Comparison of ENCODE assay signal across 1 cellular context in the genomic region with DNA sequence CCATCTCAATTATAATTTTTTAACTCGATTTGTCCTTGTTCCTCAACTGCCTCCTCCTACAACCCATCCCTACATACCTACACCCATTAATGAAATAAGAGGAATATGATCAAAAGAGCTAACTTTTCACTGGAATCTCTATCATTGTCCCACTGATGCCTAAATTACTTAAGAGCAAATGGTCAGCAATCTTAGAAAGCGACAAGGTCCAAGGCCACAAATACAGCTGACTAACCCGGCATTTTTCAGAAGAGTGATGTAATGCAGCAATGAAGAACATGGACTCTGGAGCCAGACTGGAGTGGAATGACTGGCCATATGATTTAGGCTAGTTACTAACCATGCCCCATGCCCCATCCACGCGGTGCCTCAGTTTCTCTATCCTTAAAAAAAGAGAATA.
TF ChIP-seq lines count a peak whose summit lies in the region.

No MANE protein-coding gene starts in this region.

TF ChIP-seq in IMR-90, 13 proteins besides CTCF, POLR2A, EP300 and RAD21 (continued from another document):
- TF ChIP-seq, protein P1, sequence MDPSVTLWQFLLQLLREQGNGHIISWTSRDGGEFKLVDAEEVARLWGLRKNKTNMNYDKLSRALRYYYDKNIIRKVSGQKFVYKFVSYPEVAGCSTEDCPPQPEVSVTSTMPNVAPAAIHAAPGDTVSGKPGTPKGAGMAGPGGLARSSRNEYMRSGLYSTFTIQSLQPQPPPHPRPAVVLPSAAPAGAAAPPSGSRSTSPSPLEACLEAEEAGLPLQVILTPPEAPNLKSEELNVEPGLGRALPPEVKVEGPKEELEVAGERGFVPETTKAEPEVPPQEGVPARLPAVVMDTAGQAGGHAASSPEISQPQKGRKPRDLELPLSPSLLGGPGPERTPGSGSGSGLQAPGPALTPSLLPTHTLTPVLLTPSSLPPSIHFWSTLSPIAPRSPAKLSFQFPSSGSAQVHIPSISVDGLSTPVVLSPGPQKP (IDR thresholded peaks at IDR 0.05; ENCODE audit: borderline replicate concordance, low read depth, low read length), result no peak
- TF ChIP-seq MAZ (IDR thresholded peaks at IDR 0.05; ENCODE audit: borderline replicate concordance, low read depth, low read length) (no peak), RFX5 (IDR thresholded peaks at IDR 0.05; ENCODE audit: low read depth, low read length) (no peak), BHLHE40 (IDR thresholded peaks at IDR 0.05; ENCODE audit: low read depth, low read length) (no peak), CEBPB (IDR thresholded peaks at IDR 0.05; ENCODE audit: low read depth, low read length) (no peak), NFE2L2 (IDR thresholded peaks at IDR 0.05; ENCODE audit: low read depth, low read length) (no peak), FOS (IDR thresholded peaks at IDR 0.05; ENCODE audit: low read depth, low read length) (no peak), CHD1 (IDR thresholded peaks at IDR 0.05; ENCODE audit: low read depth, low read length) (no peak), RCOR1 (IDR thresholded peaks at IDR 0.05; ENCODE audit: insufficient replicate concordance, low read length) (no peak), MAFK (IDR thresholded peaks at IDR 0.05; ENCODE audit: low read depth, low read length) (no peak)
- TF ChIP-seq, protein P2, sequence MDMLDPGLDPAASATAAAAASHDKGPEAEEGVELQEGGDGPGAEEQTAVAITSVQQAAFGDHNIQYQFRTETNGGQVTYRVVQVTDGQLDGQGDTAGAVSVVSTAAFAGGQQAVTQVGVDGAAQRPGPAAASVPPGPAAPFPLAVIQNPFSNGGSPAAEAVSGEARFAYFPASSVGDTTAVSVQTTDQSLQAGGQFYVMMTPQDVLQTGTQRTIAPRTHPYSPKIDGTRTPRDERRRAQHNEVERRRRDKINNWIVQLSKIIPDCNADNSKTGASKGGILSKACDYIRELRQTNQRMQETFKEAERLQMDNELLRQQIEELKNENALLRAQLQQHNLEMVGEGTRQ (IDR thresholded peaks at IDR 0.05; ENCODE audit: low read depth, low read length), result no peak
TF ChIP-seq in IMR-90: peak in this region for 0.
